In genomic region chr13:25353344-25353743, GRCh38 we compare ENCODE assay signal across 1 cellular context.
TF ChIP-seq lines count a peak whose summit lies in the region.

No MANE protein-coding gene starts in this region.

TF ChIP-seq in K562, 482 proteins besides CTCF, POLR2A, EP300 and RAD21 (continued from another document):
- TF ChIP-seq, protein P1, sequence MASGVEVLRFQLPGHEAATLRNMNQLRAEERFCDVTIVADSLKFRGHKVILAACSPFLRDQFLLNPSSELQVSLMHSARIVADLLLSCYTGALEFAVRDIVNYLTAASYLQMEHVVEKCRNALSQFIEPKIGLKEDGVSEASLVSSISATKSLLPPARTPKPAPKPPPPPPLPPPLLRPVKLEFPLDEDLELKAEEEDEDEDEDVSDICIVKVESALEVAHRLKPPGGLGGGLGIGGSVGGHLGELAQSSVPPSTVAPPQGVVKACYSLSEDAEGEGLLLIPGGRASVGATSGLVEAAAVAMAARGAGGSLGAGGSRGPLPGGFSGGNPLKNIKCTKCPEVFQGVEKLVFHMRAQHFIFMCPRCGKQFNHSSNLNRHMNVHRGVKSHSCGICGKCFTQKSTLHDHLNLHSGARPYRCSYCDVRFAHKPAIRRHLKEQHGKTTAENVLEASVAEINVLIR (CRISPR knock-in tag; IDR thresholded peaks at IDR 0.05): no peak
- TF ChIP-seq HEY1 (CRISPR knock-in tag; IDR thresholded peaks at IDR 0.05; ENCODE audit: borderline replicate concordance) (no peak), TAL1 (IDR thresholded peaks at IDR 0.05) (no peak), ARNT (IDR thresholded peaks at IDR 0.05) (no peak)
- TF ChIP-seq, protein P2, sequence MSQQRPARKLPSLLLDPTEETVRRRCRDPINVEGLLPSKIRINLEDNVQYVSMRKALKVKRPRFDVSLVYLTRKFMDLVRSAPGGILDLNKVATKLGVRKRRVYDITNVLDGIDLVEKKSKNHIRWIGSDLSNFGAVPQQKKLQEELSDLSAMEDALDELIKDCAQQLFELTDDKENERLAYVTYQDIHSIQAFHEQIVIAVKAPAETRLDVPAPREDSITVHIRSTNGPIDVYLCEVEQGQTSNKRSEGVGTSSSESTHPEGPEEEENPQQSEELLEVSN (IDR thresholded peaks at IDR 0.05; ENCODE audit: borderline replicate concordance in 1 of 2, extremely low read depth in 1 of 2, insufficient read depth in 1 of 2, insufficient read length in 1 of 2, low read depth in 1 of 2, low read length in 1 of 2, poor library complexity in 1 of 2, severe bottlenecking in 1 of 2): no peak
